In genomic region chr1:119948342-119949214, GRCh38 we compare ENCODE assay signal across 8 cellular contexts. TPM values are rescaled to one million over a fixed set of nuclear protein-coding genes. Genes with fewer than 3 reads are reported as not detected.
DNase-seq lines count a peak whose midpoint lies in the region; ATAC-seq and TF ChIP-seq lines count a peak whose summit lies in the region.

No MANE protein-coding gene starts in this region.

- peaks cover 24% of the 10 kb centered on the region for H3K36me3 ChIP-seq in CD8-positive, alpha-beta memory T cell (ENCODE audit: insufficient read depth, low read length)
- H3K36me3 ChIP-seq in heart left ventricle (peaks cover 0 to 66% (median 54%) of the 10 kb centered on the region in 9 donors), vagina (peaks cover 0 to 43% of the 10 kb centered on the region in 2 donors)

- H3K9me3 Mint-ChIP-seq in CD8-positive, alpha-beta memory T cell = no peaks in the 10 kb centered on the region
- H3K9me3 Mint-ChIP-seq in activated naive CD4-positive, alpha-beta T cell treated with anti-CD3 and anti-CD28 coated beads, Interleukin-2, amount 50 U/mL, for 72 hours = no peaks in the 10 kb centered on the region

- H3K4me1 ChIP-seq in CD8-positive, alpha-beta memory T cell (ENCODE audit: insufficient read depth, low read length) = no peaks in the 10 kb centered on the region
- H3K4me1 ChIP-seq in heart left ventricle (peaks cover 0 to 13% (median 2%) of the 10 kb centered on the region in 12 donors), vagina (peaks cover 7% of the 10 kb centered on the region)

- intact Hi-C loops in heart left ventricle (cut with DNase I) = loop anchor here in 5 of 10 donors (5.0 to 10.0 kb wide), 3 partner anchors 74 to 196 kb away; no protein-coding TSS in a partner anchor
- intact Hi-C loops in vagina (cut with DNase I) = no loop called here

- H3K27me3 Mint-ChIP-seq in CD8-positive, alpha-beta memory T cell = no peaks in the 10 kb centered on the region

- no peaks in the 10 kb centered on the region for H3K27me3 ChIP-seq in CD8-positive, alpha-beta memory T cell (ENCODE audit: insufficient read depth, low read length, poor library complexity, severe bottlenecking)
- no peaks in the 10 kb centered on the region for H3K27me3 ChIP-seq in heart left ventricle
- H3K27me3 ChIP-seq in vagina = no peaks in the 10 kb centered on the region

- peak; percentile 38 to 73 (median 42) for DNase-seq in CD8-positive, alpha-beta memory T cell
- DNase-seq in NCI-H1105 (lab: John Stamatoyannopoulos, UW) (peak; percentile 79), SKM-1 treated with dmso at 0.1 percent for 144 hours (lab: John Stamatoyannopoulos, UW; ENCODE audit: unreplicated experiment) (peak; percentile 13), heart left ventricle (peak; percentile 71 to 86 (median 74)), pulmonary artery endothelial cell (ENCODE audit: low read depth, low spot score) (peak; percentile 26), vagina (ENCODE audit: extremely low spot score in 2 of 2) (no peak)
- DNase-seq in activated naive CD4-positive, alpha-beta T cell treated with anti-CD3 and anti-CD28 coated beads, Interleukin-2, amount 50 U/mL, for 72 hours (ENCODE audit: low spot score in 2 of 2) = peak; percentile 67 to 75

- peaks cover 7 to 67% (median 14%) of the 10 kb centered on the region in 3 donors for H3K36me3 Mint-ChIP-seq in CD8-positive, alpha-beta memory T cell
- H3K36me3 Mint-ChIP-seq in activated naive CD4-positive, alpha-beta T cell treated with anti-CD3 and anti-CD28 coated beads, Interleukin-2, amount 50 U/mL, for 72 hours = no peaks in the 10 kb centered on the region

- POLR2A ChIA-PET in CD8-positive, alpha-beta memory T cell (lab: Charles Lee) = no interaction called here

- TF ChIP-seq CTCF in heart left ventricle (IDR thresholded peaks at IDR 0.05) (peak; percentile 65 to 86 (median 77)), vagina (IDR thresholded peaks at IDR 0.05) (peak; percentile 29 to 77 (median 63))

- no peaks in the 10 kb centered on the region for H3K9me3 ChIP-seq in CD8-positive, alpha-beta memory T cell (ENCODE audit: low read length)
- no peaks in the 10 kb centered on the region for H3K9me3 ChIP-seq in heart left ventricle
- no peaks in the 10 kb centered on the region for H3K9me3 ChIP-seq in vagina

- no peaks in the 10 kb centered on the region for H3K4me1 Mint-ChIP-seq in CD8-positive, alpha-beta memory T cell

- H3K4me3 Mint-ChIP-seq in CD8-positive, alpha-beta memory T cell = no peak overlapping the region

- no peak overlapping the region for H3K27ac Mint-ChIP-seq in CD8-positive, alpha-beta memory T cell
- H3K27ac Mint-ChIP-seq in activated naive CD4-positive, alpha-beta T cell treated with anti-CD3 and anti-CD28 coated beads, Interleukin-2, amount 50 U/mL, for 72 hours = peak overlapping the region in 1 of 2 donors; percentile 31

- H3K4me3 ChIP-seq in CD8-positive, alpha-beta memory T cell (ENCODE audit: low read length) = no peak overlapping the region
- H3K4me3 ChIP-seq in heart left ventricle = no peak overlapping the region
- no peak overlapping the region for H3K4me3 ChIP-seq in vagina

- H3K27ac ChIP-seq in CD8-positive, alpha-beta memory T cell (ENCODE audit: low read depth, low read length) = no peak overlapping the region
- H3K27ac ChIP-seq in heart left ventricle (no peak overlapping the region), vagina (no peak overlapping the region)

- 36 to 47% (median 46%) methylated on average over 5 to 6 of the region's 6 CpGs for WGBS in heart left ventricle, 4 donors

- CTCF ChIA-PET in CD8-positive, alpha-beta memory T cell (lab: Charles Lee) = interaction anchor here (0.8 to 1.4 kb wide), 9 partner anchors 8 to 229 kb away, joined by 3 to 5 read pairs (median 3); partner anchors contain the start of gene SEC22B

- TF ChIP-seq POLR2A in heart left ventricle (IDR thresholded peaks at IDR 0.05) (no peak), vagina (IDR thresholded peaks at IDR 0.05) (no peak)

- peak; percentile 57 for ATAC-seq in GM21825 (IDR thresholded peaks at IDR 0.05; ENCODE audit: unreplicated experiment)
- peak; percentile 66 for ATAC-seq in activated naive CD4-positive, alpha-beta T cell treated with anti-CD3 and anti-CD28 coated beads, Interleukin-2, amount 50 U/mL, for 72 hours
- ATAC-seq in heart left ventricle = peak; percentile 76 to 89 (median 85)

RNA-seq across cellular contexts. Expression of gene ADAM30, which starts 52.3 kb away (rescaled TPM):
- not detected for total RNA-seq in CD8-positive, alpha-beta memory T cell
- polyA plus RNA-seq in CD8-positive, alpha-beta memory T cell = not detected
- not detected for total RNA-seq in activated naive CD4-positive, alpha-beta T cell treated with anti-CD3 and anti-CD28 coated beads, Interleukin-2, amount 50 U/mL, for 72 hours
- total RNA-seq in heart left ventricle (not detected), pulmonary artery endothelial cell (not detected in 2 replicates), vagina (not detected)
- not detected for polyA plus RNA-seq in heart left ventricle

Comparison
In these comparisons a context has a peak if more than half of its experiments do, and no peak if none do; other contexts are left out.
1. DNase-seq: peak in CD8-positive, alpha-beta memory T cell (5 of 5), NCI-H1105 (single experiment), SKM-1 treated with dmso at 0.1 percent for 144 hours (single experiment), activated naive CD4-positive, alpha-beta T cell treated with anti-CD3 and anti-CD28 coated beads, Interleukin-2, amount 50 U/mL, for 72 hours (2 of 2), heart left ventricle (5 of 5) and pulmonary artery endothelial cell (single experiment); none in vagina (0 of 2).
2. Peak in every context shown above with its lines, with median percentiles within 50 percentile points of each other: ATAC-seq.